Comparison of ENCODE assay signal across 1 cellular context in genomic region chr2:207847098-207847806, GRCh38.
TF ChIP-seq lines count a peak whose summit lies in the region.

No MANE protein-coding gene starts in this region.

TF ChIP-seq in HepG2, 621 proteins besides CTCF, POLR2A, EP300 and RAD21 (continued from another document and continues in another):
- TF ChIP-seq, protein P1, sequence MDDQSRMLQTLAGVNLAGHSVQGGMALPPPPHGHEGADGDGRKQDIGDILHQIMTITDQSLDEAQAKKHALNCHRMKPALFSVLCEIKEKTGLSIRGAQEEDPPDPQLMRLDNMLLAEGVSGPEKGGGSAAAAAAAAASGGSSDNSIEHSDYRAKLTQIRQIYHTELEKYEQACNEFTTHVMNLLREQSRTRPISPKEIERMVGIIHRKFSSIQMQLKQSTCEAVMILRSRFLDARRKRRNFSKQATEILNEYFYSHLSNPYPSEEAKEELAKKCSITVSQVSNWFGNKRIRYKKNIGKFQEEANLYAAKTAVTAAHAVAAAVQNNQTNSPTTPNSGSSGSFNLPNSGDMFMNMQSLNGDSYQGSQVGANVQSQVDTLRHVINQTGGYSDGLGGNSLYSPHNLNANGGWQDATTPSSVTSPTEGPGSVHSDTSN (CRISPR knock-in tag; IDR thresholded peaks at IDR 0.05; ENCODE audit: borderline replicate concordance) = 0 out of 2 replicates have a peak, but pooled peaks have one; percentile 61
- TF ChIP-seq REPIN1 (CRISPR knock-in tag; IDR thresholded peaks at IDR 0.05; ENCODE audit: borderline replicate concordance, low read depth) (peak; percentile 88), ARNT (IDR thresholded peaks at IDR 0.05) (no peak), KDM4B (CRISPR knock-in tag; IDR thresholded peaks at IDR 0.05) (peak; percentile 47; the same call in 1 of the 2 replicates), NR1H2 (CRISPR knock-in tag; IDR thresholded peaks at IDR 0.05; ENCODE audit: borderline replicate concordance, low read depth) (no peak), ZNF17 (CRISPR knock-in tag; IDR thresholded peaks at IDR 0.05) (0 out of 2 replicates have a peak, but pooled peaks have one; percentile 47), ZNF562 (CRISPR knock-in tag; IDR thresholded peaks at IDR 0.05; ENCODE audit: borderline replicate concordance) (no peak), ZNF180 (CRISPR knock-in tag; IDR thresholded peaks at IDR 0.05; ENCODE audit: borderline replicate concordance, low read depth) (no peak), NONO (IDR thresholded peaks at IDR 0.05) (no peak), NONO (CRISPR knock-in tag; conservative IDR thresholded peaks at IDR 0.05) (peak; percentile 56; the same call in 1 of the 2 replicates), KDM5A (IDR thresholded peaks at IDR 0.05; ENCODE audit: borderline replicate concordance, low read length) (no peak), E2F1 (CRISPR knock-in tag; IDR thresholded peaks at IDR 0.05) (peak; percentile 73; the same call in 1 of the 2 replicates), TCF7L2 (IDR thresholded peaks at IDR 0.05; ENCODE audit: low read depth, low read length) (0 out of 2 replicates have a peak, but pooled peaks have one; percentile 5), GMEB1 (CRISPR knock-in tag; IDR thresholded peaks at IDR 0.05; ENCODE audit: borderline replicate concordance) (no peak; the same call in 1 of the 2 replicates), HMG20A (CRISPR knock-in tag; IDR thresholded peaks at IDR 0.05; ENCODE audit: borderline replicate concordance) (peak; percentile 92), TMF1 (CRISPR knock-in tag; IDR thresholded peaks at IDR 0.05; ENCODE audit: low read depth) (no peak), RXRA (CRISPR knock-in tag; IDR thresholded peaks at IDR 0.05) (peak; percentile 68; the same call in 1 of the 2 replicates), ETV5 (CRISPR knock-in tag; IDR thresholded peaks at IDR 0.05; ENCODE audit: borderline replicate concordance) (peak; percentile 49; the same call in 1 of the 2 replicates), DPF2 (CRISPR knock-in tag; IDR thresholded peaks at IDR 0.05; ENCODE audit: borderline replicate concordance, low read depth) (peak; percentile 82), ZNF572 (CRISPR knock-in tag; IDR thresholded peaks at IDR 0.05) (no peak), ZNF24 (IDR thresholded peaks at IDR 0.05) (0 out of 2 replicates have a peak, but pooled peaks have one; percentile 51), ZBTB1 (CRISPR knock-in tag; IDR thresholded peaks at IDR 0.05; ENCODE audit: borderline replicate concordance) (no peak), NR2C2 (CRISPR knock-in tag; IDR thresholded peaks at IDR 0.05; ENCODE audit: borderline replicate concordance) (peak; percentile 50; the same call in 1 of the 2 replicates), ZNF619 (CRISPR knock-in tag; IDR thresholded peaks at IDR 0.05) (no peak), FOXC1 (CRISPR knock-in tag; IDR thresholded peaks at IDR 0.05; ENCODE audit: borderline replicate concordance) (no peak; the same call in 1 of the 2 replicates), TCF12 (IDR thresholded peaks at IDR 0.05) (no peak), TCF12 (CRISPR knock-in tag; IDR thresholded peaks at IDR 0.05) (peak; percentile 26; the same call in 1 of the 2 replicates), ZNF124 (CRISPR knock-in tag; IDR thresholded peaks at IDR 0.05) (0 out of 2 replicates have a peak, but pooled peaks have one; percentile 2), IRF2 (CRISPR knock-in tag; IDR thresholded peaks at IDR 0.05) (peak; percentile 62; the same call in 1 of the 2 replicates), HMG20B (CRISPR knock-in tag; conservative IDR thresholded peaks at IDR 0.05) (peak; percentile 75; the same call in 1 of the 2 replicates), FOXP1 (IDR thresholded peaks at IDR 0.05) (no peak), FOXP1 (CRISPR knock-in tag; IDR thresholded peaks at IDR 0.05) (peak; percentile 98), ZNF317 (CRISPR knock-in tag; IDR thresholded peaks at IDR 0.05) (peak; percentile 7; the same call in 1 of the 2 replicates), FOSL2 (CRISPR knock-in tag; IDR thresholded peaks at IDR 0.05) (peak; percentile 87), PCBP1 (IDR thresholded peaks at IDR 0.05; ENCODE audit: borderline replicate concordance, low read depth, low read length) (no peak), MBD4 (IDR thresholded peaks at IDR 0.05; ENCODE audit: borderline replicate concordance, low read length) (peak; percentile 21; the same call in 1 of the 2 replicates), TGIF2 (CRISPR knock-in tag; IDR thresholded peaks at IDR 0.05) (peak; percentile 57; the same call in 1 of the 2 replicates), HMGXB4 (CRISPR knock-in tag; IDR thresholded peaks at IDR 0.05; ENCODE audit: borderline replicate concordance in 1 of 2, low read depth in 1 of 2) (peak in 1 of 2 experiments; percentile 18; a peak in 1 of 4 replicates), ZBED4 (CRISPR knock-in tag; IDR thresholded peaks at IDR 0.05; ENCODE audit: borderline replicate concordance) (0 out of 2 replicates have a peak, but pooled peaks have one; percentile 25), ZNF30 (CRISPR knock-in tag; IDR thresholded peaks at IDR 0.05) (no peak), PPARG (CRISPR knock-in tag; conservative IDR thresholded peaks at IDR 0.05) (peak; percentile 88)
- TF ChIP-seq, protein P2, sequence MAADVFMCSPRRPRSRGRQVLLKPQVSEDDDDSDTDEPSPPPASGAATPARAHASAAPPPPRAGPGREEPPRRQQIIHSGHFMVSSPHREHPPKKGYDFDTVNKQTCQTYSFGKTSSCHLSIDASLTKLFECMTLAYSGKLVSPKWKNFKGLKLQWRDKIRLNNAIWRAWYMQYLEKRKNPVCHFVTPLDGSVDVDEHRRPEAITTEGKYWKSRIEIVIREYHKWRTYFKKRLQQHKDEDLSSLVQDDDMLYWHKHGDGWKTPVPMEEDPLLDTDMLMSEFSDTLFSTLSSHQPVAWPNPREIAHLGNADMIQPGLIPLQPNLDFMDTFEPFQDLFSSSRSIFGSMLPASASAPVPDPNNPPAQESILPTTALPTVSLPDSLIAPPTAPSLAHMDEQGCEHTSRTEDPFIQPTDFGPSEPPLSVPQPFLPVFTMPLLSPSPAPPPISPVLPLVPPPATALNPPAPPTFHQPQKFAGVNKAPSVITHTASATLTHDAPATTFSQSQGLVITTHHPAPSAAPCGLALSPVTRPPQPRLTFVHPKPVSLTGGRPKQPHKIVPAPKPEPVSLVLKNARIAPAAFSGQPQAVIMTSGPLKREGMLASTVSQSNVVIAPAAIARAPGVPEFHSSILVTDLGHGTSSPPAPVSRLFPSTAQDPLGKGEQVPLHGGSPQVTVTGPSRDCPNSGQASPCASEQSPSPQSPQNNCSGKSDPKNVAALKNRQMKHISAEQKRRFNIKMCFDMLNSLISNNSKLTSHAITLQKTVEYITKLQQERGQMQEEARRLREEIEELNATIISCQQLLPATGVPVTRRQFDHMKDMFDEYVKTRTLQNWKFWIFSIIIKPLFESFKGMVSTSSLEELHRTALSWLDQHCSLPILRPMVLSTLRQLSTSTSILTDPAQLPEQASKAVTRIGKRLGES (CRISPR knock-in tag; IDR thresholded peaks at IDR 0.05; ENCODE audit: borderline replicate concordance) = peak; percentile 96
- TF ChIP-seq, protein P3, sequence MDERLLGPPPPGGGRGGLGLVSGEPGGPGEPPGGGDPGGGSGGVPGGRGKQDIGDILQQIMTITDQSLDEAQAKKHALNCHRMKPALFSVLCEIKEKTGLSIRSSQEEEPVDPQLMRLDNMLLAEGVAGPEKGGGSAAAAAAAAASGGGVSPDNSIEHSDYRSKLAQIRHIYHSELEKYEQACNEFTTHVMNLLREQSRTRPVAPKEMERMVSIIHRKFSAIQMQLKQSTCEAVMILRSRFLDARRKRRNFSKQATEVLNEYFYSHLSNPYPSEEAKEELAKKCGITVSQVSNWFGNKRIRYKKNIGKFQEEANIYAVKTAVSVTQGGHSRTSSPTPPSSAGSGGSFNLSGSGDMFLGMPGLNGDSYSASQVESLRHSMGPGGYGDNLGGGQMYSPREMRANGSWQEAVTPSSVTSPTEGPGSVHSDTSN (CRISPR knock-in tag; IDR thresholded peaks at IDR 0.05) = peak; percentile 53; the same call in 1 of the 2 replicates
- TF ChIP-seq, protein P4, sequence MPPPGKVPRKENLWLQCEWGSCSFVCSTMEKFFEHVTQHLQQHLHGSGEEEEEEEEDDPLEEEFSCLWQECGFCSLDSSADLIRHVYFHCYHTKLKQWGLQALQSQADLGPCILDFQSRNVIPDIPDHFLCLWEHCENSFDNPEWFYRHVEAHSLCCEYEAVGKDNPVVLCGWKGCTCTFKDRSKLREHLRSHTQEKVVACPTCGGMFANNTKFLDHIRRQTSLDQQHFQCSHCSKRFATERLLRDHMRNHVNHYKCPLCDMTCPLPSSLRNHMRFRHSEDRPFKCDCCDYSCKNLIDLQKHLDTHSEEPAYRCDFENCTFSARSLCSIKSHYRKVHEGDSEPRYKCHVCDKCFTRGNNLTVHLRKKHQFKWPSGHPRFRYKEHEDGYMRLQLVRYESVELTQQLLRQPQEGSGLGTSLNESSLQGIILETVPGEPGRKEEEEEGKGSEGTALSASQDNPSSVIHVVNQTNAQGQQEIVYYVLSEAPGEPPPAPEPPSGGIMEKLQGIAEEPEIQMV (CRISPR knock-in tag; IDR thresholded peaks at IDR 0.05; ENCODE audit: low read depth) = no peak; the same call in 1 of the 2 replicates
